17 cellular contexts compared by ENCODE assay signal in the genomic region with DNA sequence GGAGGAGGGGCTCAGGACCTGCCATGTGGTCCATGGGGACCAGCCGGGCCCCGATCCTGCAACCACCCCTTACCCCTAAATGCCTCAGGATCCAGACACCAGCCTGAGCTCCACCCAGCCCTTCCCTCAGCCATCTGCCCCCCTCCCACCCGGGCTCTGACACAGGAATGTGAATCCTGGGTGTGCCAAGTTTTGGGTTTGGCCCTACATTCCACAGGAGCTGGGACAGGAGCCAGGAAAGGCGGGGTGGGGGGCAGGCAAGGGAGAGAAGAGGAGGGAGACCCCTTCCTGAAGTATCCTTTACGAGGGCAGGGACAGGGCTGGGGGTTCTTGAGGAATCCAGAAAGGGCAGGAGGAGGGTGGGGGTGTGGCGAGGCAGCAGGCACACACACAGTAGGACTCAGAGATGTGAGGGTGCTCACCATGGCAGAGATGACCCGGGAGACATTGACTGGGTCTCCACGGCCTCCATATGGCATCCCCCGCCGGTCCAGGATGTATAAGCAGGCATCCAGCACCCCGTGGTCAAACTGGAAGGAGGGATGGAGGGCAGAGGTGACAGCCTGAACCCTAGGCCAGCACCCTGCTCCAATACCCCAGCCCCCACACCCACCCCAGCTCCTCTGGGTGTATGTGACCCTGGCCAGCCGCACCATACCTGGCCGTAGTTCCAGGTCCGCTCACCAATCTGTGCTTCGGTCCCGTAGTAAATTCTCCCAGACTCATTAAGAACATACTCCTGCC. TPM values are rescaled to one million over a fixed set of nuclear protein-coding genes. Genes with fewer than 3 reads are reported as not detected.
DNase-seq lines count a peak whose midpoint lies in the region; ATAC-seq, FAIRE-seq and TF ChIP-seq lines count a peak whose summit lies in the region.
"Had no signal": no experiment of that assay in that cellular context is flagged by ENCODE, and none has a peak within 500 bp of the region (broad histone marks: within the 10 kb centered on the region; RNA-seq: fewer than 3 reads in every experiment).

No MANE protein-coding gene starts in this region.

- no peak for FAIRE-seq in keratinocyte (lab: Jason Lieb, UNC)

- H3K36me3 ChIP-seq in breast epithelium, result no peaks in the 10 kb centered on the region
- peaks cover 9 to 18% of the 10 kb centered on the region in 2 experiments for H3K36me3 ChIP-seq in keratinocyte (ENCODE audit: control insufficient read depth in 2 of 2, extremely low read depth in 1 of 2, insufficient read depth in 2 of 2, low read length in 2 of 2)
- peaks cover 0 to 89% (median 2%) of the 10 kb centered on the region in 6 donors for H3K36me3 ChIP-seq in spleen
- H3K36me3 ChIP-seq: right lobe of liver had no signal

- H3K27me3 ChIP-seq in breast epithelium, result no peaks in the 10 kb centered on the region
- no peaks in the 10 kb centered on the region for H3K27me3 ChIP-seq in keratinocyte (ENCODE audit: control insufficient read depth, extremely low read depth, insufficient read depth, low read length)
- no peaks in the 10 kb centered on the region for H3K27me3 ChIP-seq in spleen (replicated peaks in 1 of 7)
- H3K27me3 ChIP-seq: right lobe of liver had no signal

- H3K9me1 ChIP-seq in keratinocyte (ENCODE audit: control insufficient read depth, extremely low read depth, insufficient read depth, low read length), result no peaks in the 10 kb centered on the region

- H3K27ac ChIP-seq in breast epithelium, result peak overlapping the region; percentile 82 to 83
- H3K27ac ChIP-seq in keratinocyte (ENCODE audit: control insufficient read depth, insufficient read depth, low read length), result no peak overlapping the region
- H3K27ac ChIP-seq in spleen, result no peak overlapping the region
- H3K27ac ChIP-seq: right lobe of liver had no signal

- H3K9me3 ChIP-seq in breast epithelium (no peaks in the 10 kb centered on the region), keratinocyte (ENCODE audit: control insufficient read depth, low read depth, low read length) (no peaks in the 10 kb centered on the region), spleen (no peaks in the 10 kb centered on the region)
- H3K9me3 ChIP-seq: right lobe of liver had no signal

- intact Hi-C loops in breast epithelium (cut with DNase I; ENCODE audit: low total_unique reads) (no loop called here), spleen (cut with DNase I; ENCODE audit: low total_unique reads) (no loop called here)

- no peaks in the 10 kb centered on the region for H4K20me1 ChIP-seq in keratinocyte (ENCODE audit: control insufficient read depth, extremely low read depth, insufficient read depth, low read length)

- WGBS in spleen, 5 donors, result 86 to 95% (median 88%) methylated on average over 14 to 16 of the region's 16 CpGs

- no peaks in the 10 kb centered on the region for H3K79me2 ChIP-seq in keratinocyte (ENCODE audit: control insufficient read depth, insufficient read depth, low read length)

- no peaks in the 10 kb centered on the region for H3K9me3 Mint-ChIP-seq in osteocyte (ENCODE audit: unreplicated experiment)
- no peaks in the 10 kb centered on the region for H3K9me3 Mint-ChIP-seq in activated CD8-positive, alpha-beta memory T cell treated with anti-CD3 and anti-CD28 coated beads, Interleukin-2, amount 10 ng/mL, durations not matched to agents 7 days and 5 days (ENCODE audit: low read depth)
- H3K9me3 Mint-ChIP-seq: CD4-positive, alpha-beta memory T cell; HFFc6 had no signal

- CTCF ChIA-PET in activated CD8-positive, alpha-beta memory T cell treated with anti-CD3 and anti-CD28 coated beads, Interleukin-2, amount 10 ng/mL, durations not matched to agents 7 days and 5 days (lab: Charles Lee), result no interaction called here

- no peak overlapping the region for H3K4me3 Mint-ChIP-seq in osteocyte (ENCODE audit: unreplicated experiment)
- H3K4me3 Mint-ChIP-seq in activated CD8-positive, alpha-beta memory T cell treated with anti-CD3 and anti-CD28 coated beads, Interleukin-2, amount 10 ng/mL, durations not matched to agents 7 days and 5 days, result no peak overlapping the region
- H3K4me3 Mint-ChIP-seq: CD4-positive, alpha-beta memory T cell; HFFc6 had no signal

- TF ChIP-seq CTCF in breast epithelium (IDR thresholded peaks at IDR 0.05), result no peak
- no peak for TF ChIP-seq CTCF in keratinocyte (optimal IDR thresholded peaks at IDR 0.05 in 1 of 3, IDR thresholded peaks at IDR 0.05 in 1 of 3, conservative IDR thresholded peaks at IDR 0.05 in 1 of 3; ENCODE audit: extremely low read depth in 1 of 3, insufficient read depth in 2 of 3, low read length in 3 of 3)
- no peak for TF ChIP-seq CTCF in spleen (IDR thresholded peaks at IDR 0.05 in 8 of 11, conservative IDR thresholded peaks at IDR 0.05 in 3 of 11)
- no peak for TF ChIP-seq CTCF in osteocyte (IDR thresholded peaks at IDR 0.05)

- no peaks in the 10 kb centered on the region for H3K4me1 ChIP-seq in breast epithelium
- peaks cover 26% of the 10 kb centered on the region for H3K4me1 ChIP-seq in keratinocyte (ENCODE audit: control insufficient read depth, extremely low read depth, insufficient read depth, low read length)
- H3K4me1 ChIP-seq in spleen, result no peaks in the 10 kb centered on the region
- H3K4me1 ChIP-seq: right lobe of liver had no signal

- H2AFZ ChIP-seq in keratinocyte (ENCODE audit: control insufficient read depth, low read length), result peak overlapping the region; percentile 71

- TF ChIP-seq POLR2A in breast epithelium (IDR thresholded peaks at IDR 0.05), result no peak
- no peak for TF ChIP-seq POLR2A in spleen (IDR thresholded peaks at IDR 0.05)

- H3K27me3 Mint-ChIP-seq in osteocyte (ENCODE audit: unreplicated experiment), result no peaks in the 10 kb centered on the region
- H3K27me3 Mint-ChIP-seq in activated CD8-positive, alpha-beta memory T cell treated with anti-CD3 and anti-CD28 coated beads, Interleukin-2, amount 10 ng/mL, durations not matched to agents 7 days and 5 days, result no peaks in the 10 kb centered on the region
- H3K27me3 Mint-ChIP-seq: CD4-positive, alpha-beta memory T cell had no signal

- ATAC-seq in activated CD8-positive, alpha-beta memory T cell treated with anti-CD3 and anti-CD28 coated beads, Interleukin-2, amount 10 ng/mL, durations not matched to agents 7 days and 5 days, result no peak
- no peak for ATAC-seq in GM21526 (IDR thresholded peaks at IDR 0.05; ENCODE audit: low FRiP score, unreplicated experiment)

- DNase-seq in HS-27A (ENCODE audit: low read depth), result peak; percentile 77
- peak in 1 of 2 donors; percentile 55 for DNase-seq in breast epithelium (ENCODE audit: low spot score in 2 of 2)
- no peak for DNase-seq in keratinocyte (ENCODE audit: low read depth, low spot score)
- peak; percentile 50 for DNase-seq in spleen
- no peak for DNase-seq in osteocyte (ENCODE audit: extremely low spot score, unreplicated experiment)
- no peak for DNase-seq in activated CD8-positive, alpha-beta memory T cell treated with anti-CD3 and anti-CD28 coated beads, Interleukin-2, amount 10 ng/mL, durations not matched to agents 7 days and 5 days
- no peak for DNase-seq in OCI-M1 (lab: John Stamatoyannopoulos, UW)
- DNase-seq: activated naive CD4-positive, alpha-beta T cell treated with Interleukin-2 at 50 U/mL for 16 hours; CD4-positive, alpha-beta memory T cell; cerebellar nuclear complex; HFFc6; NCI-H1105; NCI-H524; right lobe of liver; RPMI8226; T1000 had no signal

- H3K4me1 Mint-ChIP-seq in osteocyte (ENCODE audit: unreplicated experiment), result peaks cover 13% of the 10 kb centered on the region
- H3K4me1 Mint-ChIP-seq in activated CD8-positive, alpha-beta memory T cell treated with anti-CD3 and anti-CD28 coated beads, Interleukin-2, amount 10 ng/mL, durations not matched to agents 7 days and 5 days, result no peaks in the 10 kb centered on the region
- H3K4me1 Mint-ChIP-seq: CD4-positive, alpha-beta memory T cell had no signal

- peak overlapping the region; percentile 9 for H3K9ac ChIP-seq in keratinocyte (ENCODE audit: control insufficient read depth, extremely low read depth, insufficient read depth, low read length)

- H3K36me3 Mint-ChIP-seq in osteocyte (ENCODE audit: unreplicated experiment), result no peaks in the 10 kb centered on the region
- no peaks in the 10 kb centered on the region for H3K36me3 Mint-ChIP-seq in activated CD8-positive, alpha-beta memory T cell treated with anti-CD3 and anti-CD28 coated beads, Interleukin-2, amount 10 ng/mL, durations not matched to agents 7 days and 5 days

- peak overlapping the region; percentile 45 for H3K4me2 ChIP-seq in keratinocyte (ENCODE audit: control insufficient read depth, extremely low read depth, insufficient read depth, low read depth, low read length)

- H3K4me3 ChIP-seq in breast epithelium (peak overlapping the region in 1 of 3 donors; percentile 7), keratinocyte (ENCODE audit: control insufficient read depth in 2 of 3, extremely low read depth in 1 of 3, insufficient read depth in 2 of 3, low read depth in 1 of 3, low read length in 3 of 3) (no peak overlapping the region), spleen (no peak overlapping the region)
- H3K4me3 ChIP-seq: right lobe of liver had no signal

- dilution Hi-C loops in keratinocyte (cut with MboI; ENCODE audit: extremely low pct_ligation_motif_present, low sequenced_read_pairs), result no loop called here

- no peak overlapping the region for H3K27ac Mint-ChIP-seq in osteocyte (ENCODE audit: unreplicated experiment)
- H3K27ac Mint-ChIP-seq in activated CD8-positive, alpha-beta memory T cell treated with anti-CD3 and anti-CD28 coated beads, Interleukin-2, amount 10 ng/mL, durations not matched to agents 7 days and 5 days, result no peak overlapping the region
- H3K27ac Mint-ChIP-seq: HFFc6 had no signal

RNA-seq across cellular contexts. Expression of a gene that starts 3.5 kb away (rescaled TPM):
- total RNA-seq in breast epithelium (10 to 100 TPM in 1 of 3 donors, 1 to 10 TPM in 1, under 1 TPM in 1; 0.32 to 18.7 (median 1.6) TPM), spleen (1 to 10 TPM; 1.4 to 4.8 (median 2.8) TPM), osteocyte (2.1 and 2.3 TPM in 2 replicates)
- polyA plus RNA-seq in keratinocyte (13.5 to 77.5 TPM (median 16.1 TPM) in 3 replicates), spleen (1 to 10 TPM; 1.7 to 3.5 (median 2.3) TPM)
- polyA plus RNA-seq in keratinocyte (2011; ENCODE audit: low read depth), result 404 TPM
- polyA plus RNA-seq in keratinocyte (2011; cell fraction: cytosol; rRNA removed), result 21.3 and 29.1 TPM in 2 replicates
- polyA plus RNA-seq in keratinocyte (2011; cell fraction: nucleus; rRNA removed), result 47.3 and 52.4 TPM in 2 replicates
- polyA plus RNA-seq in keratinocyte (2012; ENCODE audit: low replicate concordance), result 10.7 and 436 TPM in 2 replicates
- 24.4 to 87.5 TPM (median 33.1 TPM) in 3 replicates for polyA minus RNA-seq in keratinocyte
- 43.7 TPM for polyA minus RNA-seq in keratinocyte (2011; cell fraction: cytosol; rRNA and poly(A)+ RNA removed)
- 31.3 and 48.6 TPM in 2 replicates for polyA minus RNA-seq in keratinocyte (2011; cell fraction: nucleus; rRNA and poly(A)+ RNA removed)
- 1 to 10 TPM; 3.0 to 5.1 TPM for total RNA-seq in activated CD8-positive, alpha-beta memory T cell treated with anti-CD3 and anti-CD28 coated beads, Interleukin-2, amount 10 ng/mL, durations not matched to agents 7 days and 5 days

RNA-seq across cellular contexts. Expression of a gene that starts 11.9 kb away (rescaled TPM):
- total RNA-seq in breast epithelium (10 to 100 TPM; 24.8 to 41.6 (median 34.4) TPM), spleen (10 to 100 TPM; 41.7 to 63.0 (median 48.6) TPM), osteocyte (26.1 and 30.8 TPM in 2 replicates)
- polyA plus RNA-seq in keratinocyte (29.0 to 47.2 TPM (median 40.9 TPM) in 3 replicates), spleen (10 to 100 TPM; 22.5 to 46.7 (median 41.4) TPM)
- 40.0 TPM for polyA plus RNA-seq in keratinocyte (2011; ENCODE audit: low read depth)
- polyA plus RNA-seq in keratinocyte (2011; cell fraction: cytosol; rRNA removed), result 38.8 and 56.4 TPM in 2 replicates
- polyA plus RNA-seq in keratinocyte (2011; cell fraction: nucleus; rRNA removed), result 117 and 146 TPM in 2 replicates
- polyA plus RNA-seq in keratinocyte (2012; ENCODE audit: low replicate concordance), result 32.4 and 59.7 TPM in 2 replicates
- polyA minus RNA-seq in keratinocyte, result 59.0 to 99.6 TPM (median 91.5 TPM) in 3 replicates
- 64.3 TPM for polyA minus RNA-seq in keratinocyte (2011; cell fraction: cytosol; rRNA and poly(A)+ RNA removed)
- polyA minus RNA-seq in keratinocyte (2011; cell fraction: nucleus; rRNA and poly(A)+ RNA removed), result 39.5 and 43.2 TPM in 2 replicates
- total RNA-seq in activated CD8-positive, alpha-beta memory T cell treated with anti-CD3 and anti-CD28 coated beads, Interleukin-2, amount 10 ng/mL, durations not matched to agents 7 days and 5 days, result 10 to 100 TPM; 34.3 to 44.6 TPM

RNA-seq across cellular contexts. Expression of a gene that starts 17.0 kb away (rescaled TPM):
- total RNA-seq in breast epithelium (10 to 100 TPM; 53.1 to 71.9 (median 55.5) TPM), spleen (100 to 1,000 TPM in 3 of 7 donors, 10 to 100 TPM in 4; 61.8 to 121 (median 99.5) TPM), osteocyte (69.2 and 75.7 TPM in 2 replicates)
- polyA plus RNA-seq in keratinocyte (43.5 to 107 TPM (median 54.3 TPM) in 3 replicates), spleen (10 to 100 TPM; 55.7 to 60.8 (median 57.4) TPM)
- polyA plus RNA-seq in keratinocyte (2011; ENCODE audit: low read depth), result 105 TPM
- 62.8 and 85.3 TPM in 2 replicates for polyA plus RNA-seq in keratinocyte (2011; cell fraction: cytosol; rRNA removed)
- polyA plus RNA-seq in keratinocyte (2011; cell fraction: nucleus; rRNA removed), result 86.4 and 99.2 TPM in 2 replicates
- 46.2 and 91.0 TPM in 2 replicates for polyA plus RNA-seq in keratinocyte (2012; ENCODE audit: low replicate concordance)
- polyA minus RNA-seq in keratinocyte, result 29.6 to 59.0 TPM (median 56.6 TPM) in 3 replicates
- polyA minus RNA-seq in keratinocyte (2011; cell fraction: cytosol; rRNA and poly(A)+ RNA removed), result 50.5 TPM
- polyA minus RNA-seq in keratinocyte (2011; cell fraction: nucleus; rRNA and poly(A)+ RNA removed), result 26.7 and 43.3 TPM in 2 replicates
- 100 to 1,000 TPM; 111 to 130 TPM for total RNA-seq in activated CD8-positive, alpha-beta memory T cell treated with anti-CD3 and anti-CD28 coated beads, Interleukin-2, amount 10 ng/mL, durations not matched to agents 7 days and 5 days

RNA-seq across cellular contexts. Expression of a gene that starts 26.7 kb away (rescaled TPM):
- total RNA-seq in breast epithelium (10 to 100 TPM; 59.3 to 74.6 (median 66.1) TPM), spleen (10 to 100 TPM; 57.0 to 85.6 (median 82.6) TPM), osteocyte (61.7 and 68.7 TPM in 2 replicates)
- polyA plus RNA-seq in keratinocyte (84.1 to 90.0 TPM (median 84.6 TPM) in 3 replicates), spleen (10 to 100 TPM; 42.2 to 57.9 (median 50.3) TPM)
- 20.8 TPM for polyA plus RNA-seq in keratinocyte (2011; ENCODE audit: low read depth)
- polyA plus RNA-seq in keratinocyte (2011; cell fraction: cytosol; rRNA removed), result 75.6 and 78.2 TPM in 2 replicates
- 97.9 and 98.6 TPM in 2 replicates for polyA plus RNA-seq in keratinocyte (2011; cell fraction: nucleus; rRNA removed)
- polyA plus RNA-seq in keratinocyte (2012; ENCODE audit: low replicate concordance), result 48.3 and 76.4 TPM in 2 replicates
- 76.9 to 98.2 TPM (median 79.0 TPM) in 3 replicates for polyA minus RNA-seq in keratinocyte
- polyA minus RNA-seq in keratinocyte (2011; cell fraction: cytosol; rRNA and poly(A)+ RNA removed), result 41.6 TPM
- polyA minus RNA-seq in keratinocyte (2011; cell fraction: nucleus; rRNA and poly(A)+ RNA removed), result 40.4 and 41.3 TPM in 2 replicates
- total RNA-seq in activated CD8-positive, alpha-beta memory T cell treated with anti-CD3 and anti-CD28 coated beads, Interleukin-2, amount 10 ng/mL, durations not matched to agents 7 days and 5 days, result 10 to 100 TPM; 70.6 to 71.3 TPM

RNA-seq across cellular contexts. Expression of a gene that starts 27.3 kb away (rescaled TPM):
- total RNA-seq in breast epithelium (100 to 1,000 TPM; 118 to 165 (median 150) TPM), spleen (100 to 1,000 TPM in 6 of 7 donors, 10 to 100 TPM in 1; 98.6 to 137 (median 122) TPM), osteocyte (158 and 164 TPM in 2 replicates)
- polyA plus RNA-seq in keratinocyte (458 to 509 TPM (median 499 TPM) in 3 replicates), spleen (100 to 1,000 TPM; 164 to 237 (median 228) TPM)
- 146 TPM for polyA plus RNA-seq in keratinocyte (2011; ENCODE audit: low read depth)
- 470 and 537 TPM in 2 replicates for polyA plus RNA-seq in keratinocyte (2011; cell fraction: cytosol; rRNA removed)
- polyA plus RNA-seq in keratinocyte (2011; cell fraction: nucleus; rRNA removed), result 167 and 216 TPM in 2 replicates
- 337 and 494 TPM in 2 replicates for polyA plus RNA-seq in keratinocyte (2012; ENCODE audit: low replicate concordance)
- polyA minus RNA-seq in keratinocyte, result 108 to 141 TPM (median 126 TPM) in 3 replicates
- polyA minus RNA-seq in keratinocyte (2011; cell fraction: cytosol; rRNA and poly(A)+ RNA removed), result 114 TPM
- polyA minus RNA-seq in keratinocyte (2011; cell fraction: nucleus; rRNA and poly(A)+ RNA removed), result 27.1 and 42.4 TPM in 2 replicates
- total RNA-seq in activated CD8-positive, alpha-beta memory T cell treated with anti-CD3 and anti-CD28 coated beads, Interleukin-2, amount 10 ng/mL, durations not matched to agents 7 days and 5 days, result 100 to 1,000 TPM; 181 to 205 TPM

Comparison
In these comparisons a context has a peak if more than half of its experiments do, and no peak if none do; other contexts are left out.
1. DNase-seq: peak in HS-27A (single experiment) and spleen (single experiment); none in keratinocyte (single experiment), osteocyte (single experiment), activated CD8-positive, alpha-beta memory T cell treated with anti-CD3 and anti-CD28 coated beads, Interleukin-2, amount 10 ng/mL, durations not matched to agents 7 days and 5 days (single experiment) and OCI-M1 (single experiment).
2. H3K27ac ChIP-seq: peak in breast epithelium (2 of 2); none in keratinocyte (single experiment) and spleen (0 of 8).